ENCODE assay signal across 11 cellular contexts in the genomic region with DNA sequence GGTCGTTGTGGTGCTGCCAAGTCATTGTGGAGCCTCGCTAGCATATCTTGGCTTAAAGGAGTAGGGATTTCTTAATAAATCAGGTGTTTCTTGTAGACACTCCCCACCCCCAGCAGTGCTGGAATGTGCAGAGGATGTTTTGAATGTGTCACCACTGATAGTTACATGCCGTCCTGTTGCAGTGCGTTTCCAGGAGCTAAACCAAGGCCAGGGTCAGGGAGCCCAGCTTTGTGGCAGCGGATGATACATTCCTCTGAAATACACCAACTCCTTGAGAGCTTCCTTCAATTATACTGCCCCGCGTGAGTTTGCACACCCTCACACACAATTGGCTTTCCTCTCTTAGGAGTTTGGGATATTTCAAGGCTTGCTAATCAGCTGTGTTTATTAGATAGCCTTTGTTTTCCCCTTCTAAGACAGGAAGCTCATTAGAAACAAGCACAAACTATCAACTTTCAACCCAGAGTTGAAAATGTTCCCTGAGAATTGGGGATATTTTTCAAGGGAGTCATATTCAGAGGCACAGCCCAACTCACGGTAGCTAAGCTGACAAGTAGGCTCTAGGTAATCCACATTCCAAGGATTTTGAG.
A peak's percentile ranks its signal among the peaks of the same experiment; 100 is the strongest.
DNase-seq lines count a peak whose midpoint lies in the region; ATAC-seq, FAIRE-seq and TF ChIP-seq lines count a peak whose summit lies in the region.
"Had no signal": no experiment of that assay in that cellular context is flagged by ENCODE, and none has a peak within 500 bp of the region (broad histone marks: within the 10 kb centered on the region; RNA-seq: fewer than 3 reads in every experiment).

No MANE protein-coding gene starts in this region.

- TF ChIP-seq POLR2A in heart left ventricle (IDR thresholded peaks at IDR 0.05): no peak

- H3K9ac ChIP-seq in astrocyte (ENCODE audit: low read length): peak overlapping the region; percentile 18
- H3K9ac ChIP-seq in trophoblast cell (ENCODE audit: low read length): no peak overlapping the region

- H3K23ac ChIP-seq in trophoblast cell (ENCODE audit: low read length): no peak overlapping the region

- no peak for TF ChIP-seq CTCF in astrocyte (IDR thresholded peaks at IDR 0.05; ENCODE audit: insufficient read depth, low read depth, low read length)
- no peak for TF ChIP-seq CTCF in heart left ventricle (IDR thresholded peaks at IDR 0.05)
- no peak for TF ChIP-seq CTCF in activated CD8-positive, alpha-beta T cell treated with anti-CD3 and anti-CD28 coated beads for 36 hours (IDR thresholded peaks at IDR 0.05)
- no peak for TF ChIP-seq CTCF in coronary artery (IDR thresholded peaks at IDR 0.05)

- H3K4ac ChIP-seq in trophoblast cell (ENCODE audit: low read depth, low read length): no peak overlapping the region

- no peaks in the 10 kb centered on the region for H3K9me3 ChIP-seq in astrocyte (ENCODE audit: insufficient read depth, low read depth, low read length)
- no peaks in the 10 kb centered on the region for H3K9me3 ChIP-seq in heart left ventricle
- no peaks in the 10 kb centered on the region for H3K9me3 ChIP-seq in trophoblast cell (ENCODE audit: insufficient read depth, low read depth, low read length)
- H3K9me3 ChIP-seq: breast epithelium had no signal

- H4K12ac ChIP-seq in trophoblast cell (ENCODE audit: low read depth, low read length): no peak overlapping the region

- H3K36me3 ChIP-seq in astrocyte (ENCODE audit: insufficient read depth, low read length) (no peaks in the 10 kb centered on the region), heart left ventricle (no peaks in the 10 kb centered on the region), trophoblast cell (ENCODE audit: control insufficient read depth in 1 of 2, insufficient read depth in 2 of 2, low read length in 2 of 2) (no peaks in the 10 kb centered on the region)
- H3K36me3 ChIP-seq: breast epithelium had no signal

- no peaks in the 10 kb centered on the region for H3K79me2 ChIP-seq in astrocyte (ENCODE audit: insufficient read depth, low read length)
- H3K79me2 ChIP-seq in trophoblast cell (ENCODE audit: control insufficient read depth, insufficient read depth, low read length, poor library complexity): no peaks in the 10 kb centered on the region

- no peak overlapping the region for H3K4me3 Mint-ChIP-seq in astrocyte (ENCODE audit: unreplicated experiment)
- H3K4me3 Mint-ChIP-seq in activated CD8-positive, alpha-beta T cell treated with anti-CD3 and anti-CD28 coated beads for 36 hours: no peak overlapping the region
- H3K4me3 Mint-ChIP-seq: T-helper 2 cell treated with Interferon-gamma antibody and Interleukin-4, amounts not matched to agents 5 μg/mL and 100 μg/mL, for 36 hours had no signal

- H3K18ac ChIP-seq in trophoblast cell (ENCODE audit: low read length): no peak overlapping the region

- CTCF ChIA-PET in activated CD8-positive, alpha-beta T cell treated with anti-CD3 and anti-CD28 coated beads for 36 hours (lab: Charles Lee): no interaction called here

- no peaks in the 10 kb centered on the region for H4K20me1 ChIP-seq in astrocyte (ENCODE audit: insufficient read depth, low read length)

- peak; percentile 86 for FAIRE-seq in astrocyte (lab: Jason Lieb, UNC)
- FAIRE-seq in frontal cortex (lab: Jason Lieb, UNC): no peak

- no peak overlapping the region for H4K91ac ChIP-seq in trophoblast cell (ENCODE audit: low read depth, low read length)

- WGBS in heart left ventricle, 4 donors: 45 to 58% (median 53%) methylated on average over 8 of the region's 8 CpGs
- no CpG with 5 or more reads among the region's 8 CpGs for WGBS in trophoblast cell (ENCODE audit: extremely low coverage, insufficient coverage, insufficient read length)

- H3K4me1 ChIP-seq in astrocyte (ENCODE audit: insufficient read depth, low read length) (peaks cover 19% of the 10 kb centered on the region), heart left ventricle (peaks cover 0 to 22% (median 13%) of the 10 kb centered on the region in 12 donors), trophoblast cell (ENCODE audit: control insufficient read depth in 1 of 2, insufficient read depth in 2 of 2, low read length in 2 of 2) (peaks cover 8 to 12% of the 10 kb centered on the region in 2 experiments)
- H3K4me1 ChIP-seq: breast epithelium had no signal

- intact Hi-C loops in heart left ventricle (cut with DNase I): no loop called here
- intact Hi-C loops in activated CD8-positive, alpha-beta T cell treated with anti-CD3 and anti-CD28 coated beads for 36 hours (cut with micrococcal nuclease): no loop called here

- H3K14ac ChIP-seq in trophoblast cell (ENCODE audit: low read length): no peak overlapping the region

- H3K27me3 ChIP-seq in astrocyte (ENCODE audit: insufficient read depth, low read length) (no peaks in the 10 kb centered on the region), heart left ventricle (no peaks in the 10 kb centered on the region), trophoblast cell (ENCODE audit: insufficient read depth, low read length) (no peaks in the 10 kb centered on the region)
- H3K27me3 ChIP-seq: breast epithelium had no signal

- H3K27me3 Mint-ChIP-seq in astrocyte (ENCODE audit: low read depth, unreplicated experiment): no peaks in the 10 kb centered on the region
- H3K27me3 Mint-ChIP-seq in activated CD8-positive, alpha-beta T cell treated with anti-CD3 and anti-CD28 coated beads for 36 hours: no peaks in the 10 kb centered on the region

- H3K4me2 ChIP-seq in astrocyte (ENCODE audit: low read length): peak overlapping the region; percentile 51
- no peak overlapping the region for H3K4me2 ChIP-seq in trophoblast cell (ENCODE audit: low read length)

- H3K4me1 Mint-ChIP-seq in astrocyte (ENCODE audit: low read depth, unreplicated experiment): peaks cover 36% of the 10 kb centered on the region
- H3K4me1 Mint-ChIP-seq in activated CD8-positive, alpha-beta T cell treated with anti-CD3 and anti-CD28 coated beads for 36 hours (ENCODE audit: low read depth): no peaks in the 10 kb centered on the region

- H2AFZ ChIP-seq in astrocyte (ENCODE audit: low read depth, low read length) (no peak overlapping the region), trophoblast cell (ENCODE audit: insufficient read depth, low read length, poor library complexity) (no peak overlapping the region)

- no peak overlapping the region for H4K8ac ChIP-seq in trophoblast cell (ENCODE audit: low read depth, low read length)

- no peak overlapping the region for H3K4me3 ChIP-seq in astrocyte (ENCODE audit: insufficient read depth, low read depth, low read length)
- H3K4me3 ChIP-seq in heart left ventricle: no peak overlapping the region
- no peak overlapping the region for H3K4me3 ChIP-seq in trophoblast cell (ENCODE audit: low read depth, low read length)
- no peak overlapping the region for H3K4me3 ChIP-seq in coronary artery
- H3K4me3 ChIP-seq: breast epithelium had no signal

- no peaks in the 10 kb centered on the region for H3K9me3 Mint-ChIP-seq in astrocyte (ENCODE audit: unreplicated experiment)
- H3K9me3 Mint-ChIP-seq in activated CD8-positive, alpha-beta T cell treated with anti-CD3 and anti-CD28 coated beads for 36 hours: no peaks in the 10 kb centered on the region
- H3K9me3 Mint-ChIP-seq: T-helper 2 cell treated with Interferon-gamma antibody and Interleukin-4, amounts not matched to agents 5 μg/mL and 100 μg/mL, for 36 hours had no signal

- peak overlapping the region; percentile 16 for H2AK5ac ChIP-seq in trophoblast cell (ENCODE audit: low read length)

- H2BK5ac ChIP-seq in trophoblast cell (ENCODE audit: low read depth, low read length, poor library complexity): no peak overlapping the region

- ATAC-seq in heart left ventricle: peak; percentile 63 to 91 (median 86)
- ATAC-seq in activated CD8-positive, alpha-beta T cell treated with anti-CD3 and anti-CD28 coated beads for 36 hours: no peak

- H2BK12ac ChIP-seq in trophoblast cell (ENCODE audit: low read length): peak overlapping the region; percentile 35

- H3K27ac Mint-ChIP-seq in astrocyte (ENCODE audit: unreplicated experiment): peak overlapping the region; percentile 67
- no peak overlapping the region for H3K27ac Mint-ChIP-seq in activated CD8-positive, alpha-beta T cell treated with anti-CD3 and anti-CD28 coated beads for 36 hours
- H3K27ac Mint-ChIP-seq: T-helper 2 cell treated with Interferon-gamma antibody and Interleukin-4, amounts not matched to agents 5 μg/mL and 100 μg/mL, for 36 hours had no signal

- peak; percentile 70 for DNase-seq in ELR (ENCODE audit: low read depth)
- peak; percentile 81 for DNase-seq in astrocyte (ENCODE audit: low read depth)
- peak in 4 of 5 donors; percentile 21 to 58 (median 37) for DNase-seq in heart left ventricle
- DNase-seq in trophoblast cell: peak; percentile 87 to 92
- DNase-seq in activated CD8-positive, alpha-beta memory T cell treated with anti-CD3 and anti-CD28 coated beads, Interleukin-2, amount 50 U/mL, for 48 hours: no peak
- DNase-seq in activated CD8-positive, alpha-beta T cell treated with anti-CD3 and anti-CD28 coated beads for 36 hours: no peak
- DNase-seq in coronary artery (ENCODE audit: low spot score): no peak
- no peak for DNase-seq in frontal cortex (ENCODE audit: low spot score in 2 of 2)
- DNase-seq: NCI-H146 had no signal

- H3K27ac ChIP-seq in astrocyte (ENCODE audit: low read depth, low read length) (peak overlapping the region; percentile 25), heart left ventricle (peak overlapping the region in 9 of 12 donors; percentile 6 to 68 (median 47)), trophoblast cell (ENCODE audit: low read depth, low read length) (no peak overlapping the region), coronary artery (peak overlapping the region in 1 of 2 donors; percentile 33)
- H3K27ac ChIP-seq: breast epithelium had no signal

- H2BK120ac ChIP-seq in trophoblast cell (ENCODE audit: insufficient read depth, low read length, poor library complexity): no peak overlapping the region

- POLR2A ChIA-PET in activated CD8-positive, alpha-beta T cell treated with anti-CD3 and anti-CD28 coated beads for 36 hours (lab: Charles Lee): no interaction called here

- peaks cover 2% of the 10 kb centered on the region for H3K36me3 Mint-ChIP-seq in astrocyte (ENCODE audit: low read depth, unreplicated experiment)
- H3K36me3 Mint-ChIP-seq in activated CD8-positive, alpha-beta T cell treated with anti-CD3 and anti-CD28 coated beads for 36 hours (ENCODE audit: low read depth): no peaks in the 10 kb centered on the region

- H3K79me1 ChIP-seq in trophoblast cell (ENCODE audit: low read length): no peaks in the 10 kb centered on the region

Comparison
In these comparisons a context has a peak if more than half of its experiments do, and no peak if none do; other contexts are left out.
1. DNase-seq: peak in ELR (single experiment), astrocyte (single experiment), heart left ventricle (4 of 5) and trophoblast cell (2 of 2); none in activated CD8-positive, alpha-beta memory T cell treated with anti-CD3 and anti-CD28 coated beads, Interleukin-2, amount 50 U/mL, for 48 hours (single experiment), activated CD8-positive, alpha-beta T cell treated with anti-CD3 and anti-CD28 coated beads for 36 hours (single experiment), coronary artery (single experiment) and frontal cortex (0 of 2).